Comparison of ENCODE assay signal across 1 cellular context in the genomic region with DNA sequence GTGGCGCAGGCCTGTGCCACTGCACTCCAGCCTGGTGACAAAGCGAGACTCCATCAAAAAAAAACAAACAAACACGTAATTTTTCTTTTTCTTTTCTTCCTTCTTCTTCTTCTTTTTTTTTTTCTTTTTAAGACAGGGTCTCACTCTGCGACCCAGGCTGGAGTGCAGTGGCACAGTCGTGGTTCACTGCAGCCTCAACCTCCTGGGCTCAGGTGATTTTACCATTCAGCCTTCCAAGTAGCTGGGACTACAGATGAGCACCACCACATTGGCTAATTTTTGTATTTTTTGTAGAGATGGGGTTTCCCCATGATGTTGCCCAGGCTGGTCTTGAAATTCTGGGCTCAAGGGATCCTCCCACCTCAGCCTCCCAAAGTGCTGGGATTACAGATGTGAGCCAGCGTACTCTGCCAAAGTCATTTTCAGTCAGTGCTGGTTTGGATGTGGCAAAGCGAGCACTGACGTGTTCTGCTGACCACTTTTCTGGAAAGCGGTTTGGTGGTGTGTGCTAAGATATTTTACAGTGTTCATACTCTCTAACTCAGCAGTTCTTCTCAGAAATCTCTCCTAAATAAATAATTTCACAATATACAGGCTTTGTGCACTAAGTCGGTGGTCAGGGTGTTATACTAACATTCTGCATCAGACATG.
TF ChIP-seq lines count a peak whose summit lies in the region.

No MANE protein-coding gene starts in this region.

TF ChIP-seq in IMR-90, 13 proteins besides CTCF, POLR2A, EP300 and RAD21:
- TF ChIP-seq CEBPB (IDR thresholded peaks at IDR 0.05; ENCODE audit: low read depth, low read length), result peak; percentile 24; the same call in 1 of the 2 replicates
- no peak for TF ChIP-seq FOS (IDR thresholded peaks at IDR 0.05; ENCODE audit: low read depth, low read length)
- TF ChIP-seq MAFK (IDR thresholded peaks at IDR 0.05; ENCODE audit: low read depth, low read length), result 0 out of 2 replicates have a peak, but pooled peaks have one; percentile 32
